20 cellular contexts compared by ENCODE assay signal in genomic region chr16:14522617-14523135, GRCh38.
DNase-seq lines count a peak whose midpoint lies in the region; ATAC-seq, FAIRE-seq and TF ChIP-seq lines count a peak whose summit lies in the region.
"Had no signal": no experiment of that assay in that cellular context is flagged by ENCODE, and none has a peak within 500 bp of the region (broad histone marks: within the 10 kb centered on the region; RNA-seq: fewer than 3 reads in every experiment).

No MANE protein-coding gene starts in this region.

- H3K4me3 ChIP-seq in CD4-positive, CD25-positive, alpha-beta regulatory T cell (ENCODE audit: low read depth, low read length): no peak overlapping the region
- H3K4me3 ChIP-seq in GM23338 (peak overlapping the region; percentile 26; the same call in 1 of the 2 replicates), OCI-LY7 (ENCODE audit: low read depth, low read length, poor library complexity, severe bottlenecking) (no peak overlapping the region)
- H3K4me3 ChIP-seq in naive thymus-derived CD4-positive, alpha-beta T cell (ENCODE audit: low read length): no peak overlapping the region
- H3K4me3 ChIP-seq: BLaER1, SJSA1 had no signal

- H3K36me3 Mint-ChIP-seq in CD4-positive, CD25-positive, alpha-beta regulatory T cell: peaks cover 6% of the 10 kb centered on the region
- no peaks in the 10 kb centered on the region for H3K36me3 Mint-ChIP-seq in GM23338 (ENCODE audit: low read depth)
- H3K36me3 Mint-ChIP-seq in naive thymus-derived CD4-positive, alpha-beta T cell: peaks cover 0 to 7% (median 1%) of the 10 kb centered on the region in 5 donors

- H3F3A ChIP-seq in GM23338 (replicated peaks; ENCODE audit: low read depth): 0 out of 2 replicates have a peak, but pooled peaks cover 3% of the 10 kb centered on the region

- CTCF ChIA-PET in OCI-LY7 (lab: Charles Lee; ENCODE audit: unreplicated experiment) (no interaction called here), GM10248 (lab: Yijun Ruan, JAX) (interaction anchor here (1.1 to 1.6 kb wide), 4 partner anchors 10 to 222 kb away, joined by 3 to 4 read pairs (median 4); no protein-coding TSS in a partner anchor)
- CTCF ChIA-PET in naive thymus-derived CD4-positive, alpha-beta T cell (lab: Charles Lee): no interaction called here

- DNase-seq in CD4-positive, CD25-positive, alpha-beta regulatory T cell: no peak
- DNase-seq in GM23338 (ENCODE audit: low spot score) (no peak), OCI-LY7 (ENCODE audit: low spot score) (no peak), GM10248 (ENCODE audit: extremely low spot score) (no peak), GM12891 (ENCODE audit: insufficient read length, low spot score) (no peak), GM13976 (ENCODE audit: low spot score) (no peak)
- DNase-seq in naive thymus-derived CD4-positive, alpha-beta T cell: no peak
- DNase-seq: EL, NCI-H1048, NCI-H1694 treated with DMSO at 0.1 percent for 48 hours, NCI-H2171, NCI-H446, NCI-H69, PC-3 had no signal

- peak overlapping the region; percentile 23 for H3K4me2 ChIP-seq in GM23338
- H3K4me2 ChIP-seq in OCI-LY7 (ENCODE audit: low read length): peak overlapping the region; percentile 6; the same call in 1 of the 2 replicates
- H3K4me2 ChIP-seq: BLaER1, KMS-11 had no signal

- H3K9me3 ChIP-seq in CD4-positive, CD25-positive, alpha-beta regulatory T cell (ENCODE audit: control insufficient read depth in 2 of 2, low read length in 2 of 2): no peaks in the 10 kb centered on the region
- H3K9me3 ChIP-seq in OCI-LY7 (ENCODE audit: low read length): no peaks in the 10 kb centered on the region
- H3K9me3 ChIP-seq in naive thymus-derived CD4-positive, alpha-beta T cell (ENCODE audit: control insufficient read depth in 2 of 3, low read length in 3 of 3): no peaks in the 10 kb centered on the region
- H3K9me3 ChIP-seq: BLaER1, SJSA1 had no signal

- no peak overlapping the region for H3K27ac ChIP-seq in CD4-positive, CD25-positive, alpha-beta regulatory T cell (ENCODE audit: insufficient read depth, low read length, poor library complexity, severe bottlenecking)
- H3K27ac ChIP-seq in GM23338 (ENCODE audit: low read depth) (no peak overlapping the region; the same call in none of the 2 replicates), OCI-LY7 (ENCODE audit: low read depth, low read length, poor library complexity, severe bottlenecking) (no peak overlapping the region)
- H3K27ac ChIP-seq in naive thymus-derived CD4-positive, alpha-beta T cell (ENCODE audit: low read depth, low read length): no peak overlapping the region
- H3K27ac ChIP-seq: BLaER1, KMS-11, RWPE1, SJSA1 had no signal

- H3K79me2 ChIP-seq in GM23338 (replicated peaks; ENCODE audit: insufficient read depth): peaks cover 8% of the 10 kb centered on the region
- no peaks in the 10 kb centered on the region for H3K79me2 ChIP-seq in OCI-LY7 (ENCODE audit: insufficient read depth, low read depth, low read length)

- no peak overlapping the region for H3K4me3 Mint-ChIP-seq in CD4-positive, CD25-positive, alpha-beta regulatory T cell
- H3K4me3 Mint-ChIP-seq in GM23338: peak overlapping the region; percentile 35; the same call in 1 of the 3 replicates
- H3K4me3 Mint-ChIP-seq in naive thymus-derived CD4-positive, alpha-beta T cell: no peak overlapping the region

- FAIRE-seq in GM12891 (lab: Jason Lieb, UNC): no peak
- FAIRE-seq: GM19239 had no signal

- H4K20me1 ChIP-seq in GM23338 (replicated peaks; ENCODE audit: insufficient read depth) (no peaks in the 10 kb centered on the region; the same call in 1 of the 2 replicates), OCI-LY7 (ENCODE audit: insufficient read depth, low read length) (no peaks in the 10 kb centered on the region)

- in situ Hi-C loops in GM13976 (cut with MboI; ENCODE audit: low sequenced_read_pairs, unreplicated experiment): loop anchor here (25.0 kb wide), 1 partner anchor 110 kb away; no protein-coding TSS in a partner anchor

- H3K9me2 ChIP-seq in GM23338 (ENCODE audit: insufficient read depth) (no peaks in the 10 kb centered on the region), OCI-LY7 (ENCODE audit: insufficient read depth, low read length) (no peaks in the 10 kb centered on the region)

- H2AFZ ChIP-seq in GM23338 (no peak overlapping the region), OCI-LY7 (ENCODE audit: low read length) (no peak overlapping the region)

- no peaks in the 10 kb centered on the region for H3K36me3 ChIP-seq in CD4-positive, CD25-positive, alpha-beta regulatory T cell (ENCODE audit: control insufficient read depth, insufficient read depth, low read length)
- no peaks in the 10 kb centered on the region for H3K36me3 ChIP-seq in GM23338 (ENCODE audit: insufficient read depth)
- peaks cover 25% of the 10 kb centered on the region for H3K36me3 ChIP-seq in OCI-LY7 (ENCODE audit: insufficient read depth, low read length)
- no peaks in the 10 kb centered on the region for H3K36me3 ChIP-seq in naive thymus-derived CD4-positive, alpha-beta T cell (ENCODE audit: control insufficient read depth in 2 of 3, insufficient read depth in 3 of 3, low read length in 3 of 3)
- H3K36me3 ChIP-seq: SJSA1 had no signal

- H3K4me1 Mint-ChIP-seq in CD4-positive, CD25-positive, alpha-beta regulatory T cell: peaks cover 9 to 35% (median 25%) of the 10 kb centered on the region in 4 donors
- H3K4me1 Mint-ChIP-seq in GM23338: peaks cover 57% of the 10 kb centered on the region
- H3K4me1 Mint-ChIP-seq in naive thymus-derived CD4-positive, alpha-beta T cell: peaks cover 14 to 53% (median 45%) of the 10 kb centered on the region in 7 donors

- intact Hi-C loops in OCI-LY7 (cut with micrococcal nuclease; ENCODE audit: unreplicated experiment): loop anchor here (10.0 kb wide), 1 partner anchor 72 kb away; no protein-coding TSS in a partner anchor
- intact Hi-C loops in naive thymus-derived CD4-positive, alpha-beta T cell (cut with micrococcal nuclease): loop anchor here in 1 of 2 donors (10.0 kb wide), 1 partner anchor 88 kb away; no protein-coding TSS in a partner anchor

- BruUV-seq in OCI-LY7 (replicated peaks; lab: Mats Ljungman, UMichigan): no TSS peak

- peak overlapping the region; percentile 1 to 32 (median 5) for H3K27ac Mint-ChIP-seq in CD4-positive, CD25-positive, alpha-beta regulatory T cell
- H3K27ac Mint-ChIP-seq in GM23338: peak overlapping the region; percentile 88
- peak overlapping the region in 8 of 9 donors; percentile 25 to 89 (median 56) for H3K27ac Mint-ChIP-seq in naive thymus-derived CD4-positive, alpha-beta T cell

- H3K27me3 Mint-ChIP-seq in CD4-positive, CD25-positive, alpha-beta regulatory T cell: no peaks in the 10 kb centered on the region
- H3K27me3 Mint-ChIP-seq in GM23338 (ENCODE audit: insufficient read depth, low read depth, poor library complexity): no peaks in the 10 kb centered on the region
- no peaks in the 10 kb centered on the region for H3K27me3 Mint-ChIP-seq in naive thymus-derived CD4-positive, alpha-beta T cell

- TF ChIP-seq CTCF in GM23338 (conservative IDR thresholded peaks at IDR 0.05; ENCODE audit: low read depth in 2 of 2) (no peak), OCI-LY7 (conservative IDR thresholded peaks at IDR 0.05; ENCODE audit: low read length) (no peak), GM10248 (IDR thresholded peaks at IDR 0.05; ENCODE audit: control extremely low read depth, extremely low read depth, low read depth, missing control alignments) (no peak), GM13976 (IDR thresholded peaks at IDR 0.05; ENCODE audit: borderline replicate concordance, control extremely low read depth, extremely low read depth, insufficient read depth, missing control alignments) (no peak)

- H3K4me1 ChIP-seq in CD4-positive, CD25-positive, alpha-beta regulatory T cell (ENCODE audit: control insufficient read depth, insufficient read depth, low read length, poor library complexity, severe bottlenecking): no peaks in the 10 kb centered on the region
- peaks cover 60% of the 10 kb centered on the region for H3K4me1 ChIP-seq in GM23338 (ENCODE audit: insufficient read depth)
- peaks cover 18% of the 10 kb centered on the region for H3K4me1 ChIP-seq in OCI-LY7 (ENCODE audit: insufficient read depth, low read length, poor library complexity, severe bottlenecking)
- peaks cover 0 to 22% of the 10 kb centered on the region in 2 donors for H3K4me1 ChIP-seq in naive thymus-derived CD4-positive, alpha-beta T cell (ENCODE audit: control insufficient read depth in 2 of 2, insufficient read depth in 2 of 2, low read length in 2 of 2)
- H3K4me1 ChIP-seq: BLaER1, SJSA1 had no signal

- POLR2A ChIA-PET in OCI-LY7 (lab: Charles Lee) (interaction anchor here (0.5 kb wide), 1 partner anchor 136 kb away, joined by 3 read pairs; no protein-coding TSS in a partner anchor), GM10248 (lab: Yijun Ruan, JAX) (no interaction called here)
- POLR2A ChIA-PET in naive thymus-derived CD4-positive, alpha-beta T cell (lab: Charles Lee): no interaction called here

- no peaks in the 10 kb centered on the region for H3K9me3 Mint-ChIP-seq in CD4-positive, CD25-positive, alpha-beta regulatory T cell
- H3K9me3 Mint-ChIP-seq in GM23338: no peaks in the 10 kb centered on the region
- H3K9me3 Mint-ChIP-seq in naive thymus-derived CD4-positive, alpha-beta T cell: no peaks in the 10 kb centered on the region

- ATAC-seq in CD4-positive, CD25-positive, alpha-beta regulatory T cell (ENCODE audit: low read depth in 2 of 2): no peak
- ATAC-seq in GM23338 (peak; percentile 65), GM21526 (IDR thresholded peaks at IDR 0.05; ENCODE audit: low FRiP score, unreplicated experiment) (no peak)
- no peak for ATAC-seq in naive thymus-derived CD4-positive, alpha-beta T cell
- ATAC-seq: PC-3 had no signal

- no peaks in the 10 kb centered on the region for H3K27me3 ChIP-seq in CD4-positive, CD25-positive, alpha-beta regulatory T cell (ENCODE audit: control insufficient read depth, insufficient read depth, low read length)
- no peaks in the 10 kb centered on the region for H3K27me3 ChIP-seq in GM23338 (ENCODE audit: insufficient read depth)
- no peaks in the 10 kb centered on the region for H3K27me3 ChIP-seq in naive thymus-derived CD4-positive, alpha-beta T cell (ENCODE audit: control insufficient read depth in 2 of 2, insufficient read depth in 2 of 2, low read length in 2 of 2)
- H3K27me3 ChIP-seq: BLaER1, SJSA1 had no signal

- TF ChIP-seq POLR2A in GM12891 (IDR thresholded peaks at IDR 0.05; ENCODE audit: low read depth, low read length): no peak

TF ChIP-seq in GM23338, 12 proteins besides CTCF, POLR2A, EP300 and RAD21 (continues in another document):
- TF ChIP-seq EZH2 (IDR thresholded peaks at IDR 0.05; ENCODE audit: low read depth, unreplicated experiment): no peak
- TF ChIP-seq ZNF114 (CRISPR knock-in tag; IDR thresholded peaks at IDR 0.05): no peak
- peak; percentile 59; the same call in 1 of the 2 replicates for TF ChIP-seq NANOG (IDR thresholded peaks at IDR 0.05; ENCODE audit: borderline replicate concordance)

TF ChIP-seq in GM12891, 5 proteins besides CTCF, POLR2A, EP300 and RAD21:
- TF ChIP-seq PAX5 (IDR thresholded peaks at IDR 0.05; ENCODE audit: insufficient read depth, low read length, severe bottlenecking) (no peak), POU2F2 (IDR thresholded peaks at IDR 0.05; ENCODE audit: low read depth, low read length) (no peak), POLR2AphosphoS5 (IDR thresholded peaks at IDR 0.05; ENCODE audit: low read depth, low read length) (no peak), TAF1 (IDR thresholded peaks at IDR 0.05; ENCODE audit: low read depth, low read length) (no peak), SPI1 (IDR thresholded peaks at IDR 0.05; ENCODE audit: low read depth, low read length) (no peak)

Comparison
In these comparisons a context has a peak if more than half of its experiments do, and no peak if none do; other contexts are left out.
1. H3K27ac Mint-ChIP-seq: peak in every context shown above with its lines; median percentile 88 in GM23338; 56 in naive thymus-derived CD4-positive, alpha-beta T cell; 5 in CD4-positive, CD25-positive, alpha-beta regulatory T cell.